Comparison of ENCODE assay signal across 8 cellular contexts in genomic region chr2:24805811-24806659, GRCh38. TPM values are rescaled to one million over a fixed set of nuclear protein-coding genes. Genes with fewer than 3 reads are reported as not detected.
DNase-seq lines count a peak whose midpoint lies in the region; ATAC-seq and TF ChIP-seq lines count a peak whose summit lies in the region.
"Not testable (repeated sequence)": the region's sequence is repeated elsewhere in the genome, so short reads cannot be mapped to it uniquely, and the experiment has no call there.

No MANE protein-coding gene starts in this region.

- H3K27me3 Mint-ChIP-seq in Calu3 (ENCODE audit: unreplicated experiment); activated naive CD4-positive, alpha-beta T cell treated with anti-CD3 and anti-CD28 coated beads for 36 hours (ENCODE audit: low read depth); endodermal cell (ENCODE audit: insufficient read depth): not testable (repeated sequence)

- not testable (repeated sequence) for H3K4me3 Mint-ChIP-seq in Calu3 (ENCODE audit: low read depth, unreplicated experiment); activated naive CD4-positive, alpha-beta T cell treated with anti-CD3 and anti-CD28 coated beads for 36 hours; endodermal cell; stimulated activated effector memory CD8-positive, alpha-beta T cell treated with anti-CD3 and anti-CD28 coated beads, Interleukin-12 subunit alpha, Interleukin-12 subunit beta, amount 100 ng/mL, for 72 hours

- intact Hi-C loops in A673 (cut with micrococcal nuclease; ENCODE audit: unreplicated experiment); Calu3 (cut with micrococcal nuclease; ENCODE audit: unreplicated experiment); activated naive CD4-positive, alpha-beta T cell treated with anti-CD3 and anti-CD28 coated beads for 36 hours (cut with micrococcal nuclease); left colon (cut with DNase I, micrococcal nuclease): not testable (repeated sequence)

- not testable (repeated sequence) for H3K9ac ChIP-seq in endodermal cell (ENCODE audit: extremely low read depth, low read length, poor library complexity, severe bottlenecking)

- not testable (repeated sequence) for H3K4me1 ChIP-seq in A673 (ENCODE audit: insufficient read depth, low read length, poor library complexity, severe bottlenecking); endodermal cell (ENCODE audit: control insufficient read depth, insufficient read depth, low read length)

- not testable (repeated sequence) for H3K4me3 ChIP-seq in A673 (ENCODE audit: low read depth, low read length, poor library complexity, severe bottlenecking)
- H3K4me3 ChIP-seq in endodermal cell (ENCODE audit: low read length): peak overlapping the region; percentile 59

- not testable (repeated sequence) for TF ChIP-seq CTCF in A673 (conservative IDR thresholded peaks at IDR 0.05; ENCODE audit: low read depth, low read length); Calu3 (IDR thresholded peaks at IDR 0.05; ENCODE audit: unreplicated experiment); RWPE1 (conservative IDR thresholded peaks at IDR 0.05; ENCODE audit: low read depth); endodermal cell (conservative IDR thresholded peaks at IDR 0.05)

- POLR2A ChIA-PET in A673 (lab: Charles Lee; ENCODE audit: low non-redundant PET); RWPE1 (lab: Yijun Ruan, JAX; ENCODE audit: low non-redundant PET): not testable (repeated sequence)

- H3K27ac ChIP-seq in A673 (ENCODE audit: low read depth, low read length, poor library complexity, severe bottlenecking) (peak overlapping the region; percentile 40), RWPE1 (peak overlapping the region; percentile 60)
- not testable (repeated sequence) for H3K27ac ChIP-seq in endodermal cell (ENCODE audit: low read depth, low read length)

- not testable (repeated sequence) for BruUV-seq in A673 (replicated peaks; lab: Mats Ljungman, UMichigan); Calu3 (replicated peaks; lab: Mats Ljungman, UMichigan)

- H3K27me3 ChIP-seq in A673 (replicated peaks; ENCODE audit: insufficient read depth, low read depth, low read length, poor library complexity); endodermal cell (ENCODE audit: control insufficient read depth, insufficient read depth, low read length, poor library complexity, severe bottlenecking): not testable (repeated sequence)

- 96% methylated on average over 13 to 25 of the region's 25 CpGs for WGBS in endodermal cell (ENCODE audit: insufficient coverage in 1 of 2, insufficient read length in 1 of 2), 2 experiments

- CTCF ChIA-PET in A673 (lab: Charles Lee); Calu3 (lab: Charles Lee); activated naive CD4-positive, alpha-beta T cell treated with anti-CD3 and anti-CD28 coated beads for 36 hours (lab: Charles Lee): not testable (repeated sequence)
- CTCF ChIA-PET in RWPE1 (lab: Yijun Ruan, JAX): interaction anchor here (1.5 kb wide), 1 partner anchor 13 kb away, joined by 4 read pairs; the partner anchor contains the start of genes CENPO and PTRHD1

- H3K36me3 Mint-ChIP-seq in Calu3 (ENCODE audit: insufficient read depth, unreplicated experiment): not testable (repeated sequence)
- peaks cover 49% of the 10 kb centered on the region for H3K36me3 Mint-ChIP-seq in activated naive CD4-positive, alpha-beta T cell treated with anti-CD3 and anti-CD28 coated beads for 36 hours (ENCODE audit: low read depth)
- peaks cover 69% of the 10 kb centered on the region for H3K36me3 Mint-ChIP-seq in endodermal cell (ENCODE audit: low read depth)
- peaks cover 58% of the 10 kb centered on the region for H3K36me3 Mint-ChIP-seq in stimulated activated effector memory CD8-positive, alpha-beta T cell treated with anti-CD3 and anti-CD28 coated beads, Interleukin-12 subunit alpha, Interleukin-12 subunit beta, amount 100 ng/mL, for 72 hours

- H3K36me3 ChIP-seq in A673 (ENCODE audit: insufficient read depth, low read length, poor library complexity, severe bottlenecking): peaks cover 11% of the 10 kb centered on the region
- H3K36me3 ChIP-seq in endodermal cell (ENCODE audit: control insufficient read depth, insufficient read depth, low read length): peaks cover 46% of the 10 kb centered on the region

- ATAC-seq in left colon: peak; percentile 52
- not testable (repeated sequence) for ATAC-seq in stimulated activated effector memory CD8-positive, alpha-beta T cell treated with anti-CD3 and anti-CD28 coated beads, Interleukin-12 subunit alpha, Interleukin-12 subunit beta, amount 100 ng/mL, for 72 hours

- peak overlapping the region; percentile 9 for H3K27ac Mint-ChIP-seq in Calu3 (ENCODE audit: unreplicated experiment)
- H3K27ac Mint-ChIP-seq in activated naive CD4-positive, alpha-beta T cell treated with anti-CD3 and anti-CD28 coated beads for 36 hours: peak overlapping the region; percentile 59
- not testable (repeated sequence) for H3K27ac Mint-ChIP-seq in endodermal cell
- H3K27ac Mint-ChIP-seq in stimulated activated effector memory CD8-positive, alpha-beta T cell treated with anti-CD3 and anti-CD28 coated beads, Interleukin-12 subunit alpha, Interleukin-12 subunit beta, amount 100 ng/mL, for 72 hours: peak overlapping the region; percentile 35

- H3K4me1 Mint-ChIP-seq in Calu3 (ENCODE audit: low read depth, unreplicated experiment); endodermal cell: not testable (repeated sequence)
- H3K4me1 Mint-ChIP-seq in activated naive CD4-positive, alpha-beta T cell treated with anti-CD3 and anti-CD28 coated beads for 36 hours (ENCODE audit: low read depth): peaks cover 16% of the 10 kb centered on the region
- peaks cover 29% of the 10 kb centered on the region for H3K4me1 Mint-ChIP-seq in stimulated activated effector memory CD8-positive, alpha-beta T cell treated with anti-CD3 and anti-CD28 coated beads, Interleukin-12 subunit alpha, Interleukin-12 subunit beta, amount 100 ng/mL, for 72 hours

- not testable (repeated sequence) for H3K9me3 Mint-ChIP-seq in Calu3 (ENCODE audit: low read depth, unreplicated experiment); activated naive CD4-positive, alpha-beta T cell treated with anti-CD3 and anti-CD28 coated beads for 36 hours; stimulated activated effector memory CD8-positive, alpha-beta T cell treated with anti-CD3 and anti-CD28 coated beads, Interleukin-12 subunit alpha, Interleukin-12 subunit beta, amount 100 ng/mL, for 72 hours
- H3K9me3 Mint-ChIP-seq in endodermal cell: peaks cover 51% of the 10 kb centered on the region

- not testable (repeated sequence) for DNase-seq in A673 (ENCODE audit: low spot score); Calu3; RWPE1 (ENCODE audit: low spot score); activated naive CD4-positive, alpha-beta T cell treated with anti-CD3 and anti-CD28 coated beads for 36 hours; stimulated activated effector memory CD8-positive, alpha-beta T cell treated with anti-CD3 and anti-CD28 coated beads, Interleukin-12 subunit alpha, Interleukin-12 subunit beta, amount 100 ng/mL, for 72 hours (ENCODE audit: low spot score in 2 of 2)
- DNase-seq in LoVo (ENCODE audit: low spot score): peak; percentile 57
- peak; percentile 47 for DNase-seq in endodermal cell
- peak in 1 of 2 donors; percentile 79 for DNase-seq in left colon

- not testable (repeated sequence) for H3K9me3 ChIP-seq in A673 (ENCODE audit: low read depth, low read length, poor library complexity, severe bottlenecking)
- H3K9me3 ChIP-seq in endodermal cell (ENCODE audit: control insufficient read depth, low read length): peaks cover 30% of the 10 kb centered on the region

RNA-seq across cellular contexts. Expression of gene CENPO, which starts 12.8 kb away (rescaled TPM):
- total RNA-seq in A673 (2021) (61.9 and 69.4 TPM in 2 replicates), Calu3 (2022) (38.9 and 43.1 TPM in 2 replicates), endodermal cell (10 to 100 TPM; 27.3 to 40.3 TPM), left colon (10 to 100 TPM in 1 of 2 donors, 1 to 10 TPM in 1; 9.8 to 10.8 TPM)
- 10 to 100 TPM; 36.4 to 38.5 TPM for total RNA-seq in activated naive CD4-positive, alpha-beta T cell treated with anti-CD3 and anti-CD28 coated beads for 36 hours
- 42.5 TPM for polyA plus RNA-seq in endodermal cell (2013, experiment 1 of 2)
- polyA plus RNA-seq in endodermal cell (2013, experiment 2 of 2): 38.4 TPM

RNA-seq across cellular contexts. Expression of gene PTRHD1, which starts 12.8 kb away (rescaled TPM):
- total RNA-seq in A673 (2021) (33.4 and 34.9 TPM in 2 replicates), Calu3 (2022) (22.3 and 23.8 TPM in 2 replicates), endodermal cell (10 to 100 TPM; 37.2 to 38.2 TPM), left colon (10 to 100 TPM; 45.0 to 48.3 TPM)
- total RNA-seq in activated naive CD4-positive, alpha-beta T cell treated with anti-CD3 and anti-CD28 coated beads for 36 hours: 10 to 100 TPM; 21.7 to 23.5 TPM
- polyA plus RNA-seq in endodermal cell (2013, experiment 1 of 2): 40.6 TPM
- polyA plus RNA-seq in endodermal cell (2013, experiment 2 of 2): 35.9 TPM
